Comparison of ENCODE assay signal across 1 cellular context in genomic region chr9:8553444-8553843, GRCh38.
TF ChIP-seq lines count a peak whose summit lies in the region.

No MANE protein-coding gene starts in this region.

TF ChIP-seq in GM23338, 12 proteins besides CTCF, POLR2A, EP300 and RAD21 (continued from another document):
- TF ChIP-seq, protein P1, sequence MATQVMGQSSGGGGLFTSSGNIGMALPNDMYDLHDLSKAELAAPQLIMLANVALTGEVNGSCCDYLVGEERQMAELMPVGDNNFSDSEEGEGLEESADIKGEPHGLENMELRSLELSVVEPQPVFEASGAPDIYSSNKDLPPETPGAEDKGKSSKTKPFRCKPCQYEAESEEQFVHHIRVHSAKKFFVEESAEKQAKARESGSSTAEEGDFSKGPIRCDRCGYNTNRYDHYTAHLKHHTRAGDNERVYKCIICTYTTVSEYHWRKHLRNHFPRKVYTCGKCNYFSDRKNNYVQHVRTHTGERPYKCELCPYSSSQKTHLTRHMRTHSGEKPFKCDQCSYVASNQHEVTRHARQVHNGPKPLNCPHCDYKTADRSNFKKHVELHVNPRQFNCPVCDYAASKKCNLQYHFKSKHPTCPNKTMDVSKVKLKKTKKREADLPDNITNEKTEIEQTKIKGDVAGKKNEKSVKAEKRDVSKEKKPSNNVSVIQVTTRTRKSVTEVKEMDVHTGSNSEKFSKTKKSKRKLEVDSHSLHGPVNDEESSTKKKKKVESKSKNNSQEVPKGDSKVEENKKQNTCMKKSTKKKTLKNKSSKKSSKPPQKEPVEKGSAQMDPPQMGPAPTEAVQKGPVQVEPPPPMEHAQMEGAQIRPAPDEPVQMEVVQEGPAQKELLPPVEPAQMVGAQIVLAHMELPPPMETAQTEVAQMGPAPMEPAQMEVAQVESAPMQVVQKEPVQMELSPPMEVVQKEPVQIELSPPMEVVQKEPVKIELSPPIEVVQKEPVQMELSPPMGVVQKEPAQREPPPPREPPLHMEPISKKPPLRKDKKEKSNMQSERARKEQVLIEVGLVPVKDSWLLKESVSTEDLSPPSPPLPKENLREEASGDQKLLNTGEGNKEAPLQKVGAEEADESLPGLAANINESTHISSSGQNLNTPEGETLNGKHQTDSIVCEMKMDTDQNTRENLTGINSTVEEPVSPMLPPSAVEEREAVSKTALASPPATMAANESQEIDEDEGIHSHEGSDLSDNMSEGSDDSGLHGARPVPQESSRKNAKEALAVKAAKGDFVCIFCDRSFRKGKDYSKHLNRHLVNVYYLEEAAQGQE (IDR thresholded peaks at IDR 0.05; ENCODE audit: unreplicated experiment), result no peak
- TF ChIP-seq ZNF462 (CRISPR knock-in tag; IDR thresholded peaks at IDR 0.05) (no peak), EZH2 (IDR thresholded peaks at IDR 0.05; ENCODE audit: low read depth, unreplicated experiment) (no peak), NANOG (IDR thresholded peaks at IDR 0.05; ENCODE audit: borderline replicate concordance) (no peak), ZNF114 (CRISPR knock-in tag; IDR thresholded peaks at IDR 0.05) (no peak), JUNB (IDR thresholded peaks at IDR 0.05; ENCODE audit: unreplicated experiment) (no peak), ZNF331 (CRISPR knock-in tag; IDR thresholded peaks at IDR 0.05; ENCODE audit: low read depth) (no peak), CREB1 (CRISPR knock-in tag; IDR thresholded peaks at IDR 0.05; ENCODE audit: low read depth) (no peak), POLR2AphosphoS5 (IDR thresholded peaks at IDR 0.05; ENCODE audit: low read depth) (no peak), EZH2phosphoT487 (IDR thresholded peaks at IDR 0.05; ENCODE audit: unreplicated experiment) (no peak)
- TF ChIP-seq, protein P2, sequence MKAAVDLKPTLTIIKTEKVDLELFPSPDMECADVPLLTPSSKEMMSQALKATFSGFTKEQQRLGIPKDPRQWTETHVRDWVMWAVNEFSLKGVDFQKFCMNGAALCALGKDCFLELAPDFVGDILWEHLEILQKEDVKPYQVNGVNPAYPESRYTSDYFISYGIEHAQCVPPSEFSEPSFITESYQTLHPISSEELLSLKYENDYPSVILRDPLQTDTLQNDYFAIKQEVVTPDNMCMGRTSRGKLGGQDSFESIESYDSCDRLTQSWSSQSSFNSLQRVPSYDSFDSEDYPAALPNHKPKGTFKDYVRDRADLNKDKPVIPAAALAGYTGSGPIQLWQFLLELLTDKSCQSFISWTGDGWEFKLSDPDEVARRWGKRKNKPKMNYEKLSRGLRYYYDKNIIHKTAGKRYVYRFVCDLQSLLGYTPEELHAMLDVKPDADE (IDR thresholded peaks at IDR 0.05), result no peak
